8 cellular contexts compared by ENCODE assay signal in genomic region chr11:34358258-34358665, GRCh38. TPM values are rescaled to one million over a fixed set of nuclear protein-coding genes. Genes with fewer than 3 reads are reported as not detected.
DNase-seq lines count a peak whose midpoint lies in the region; ATAC-seq, FAIRE-seq and TF ChIP-seq lines count a peak whose summit lies in the region.

No MANE protein-coding gene starts in this region.

- TF ChIP-seq EP300 in HepG2 (IDR thresholded peaks at IDR 0.05; ENCODE audit: low read depth in 2 of 2, low read length in 2 of 2) (no peak), HepG2 (CRISPR knock-in tag; IDR thresholded peaks at IDR 0.05; ENCODE audit: borderline replicate concordance) (no peak)

- ATAC-seq in Right ventricle myocardium inferior (peak; percentile 34), HG03460 (IDR thresholded peaks at IDR 0.05; ENCODE audit: unreplicated experiment) (peak; percentile 1), HepG2 (peak; percentile 63), HG02571 (IDR thresholded peaks at IDR 0.05; ENCODE audit: unreplicated experiment) (no peak)
- peak; percentile 15 for ATAC-seq in central memory CD8-positive, alpha-beta T cell (replicated peaks; ENCODE audit: extremely low read depth, poor library complexity, severe bottlenecking)

- no peak overlapping the region for H3K27ac ChIP-seq in OCI-LY7 (ENCODE audit: low read depth, low read length, poor library complexity, severe bottlenecking)
- H3K27ac ChIP-seq in HepG2 (ENCODE audit: extremely low read length, insufficient read depth, low read length) = peak overlapping the region; percentile 83

- peaks cover 70% of the 10 kb centered on the region for H3K27me3 Mint-ChIP-seq in central memory CD8-positive, alpha-beta T cell
- peaks cover 48% of the 10 kb centered on the region for H3K27me3 Mint-ChIP-seq in stimulated activated naive CD8-positive, alpha-beta T cell treated with anti-CD3 and anti-CD28 coated beads, Interleukin-15, Interleukin-2, amounts not matched to agents 100 ng/mL and 50 ng/mL, for 24 hours

- in situ Hi-C loops in HepG2 (cut with HindIII; ENCODE audit: extremely low pct_ligation_motif_present, low pct_unique_long_range_greater_than_20kb) = loop anchor here (5.0 to 25.0 kb wide), 3 partner anchors 181 to 1029 kb away; no protein-coding TSS in a partner anchor

- peak; percentile 22; the same call in 1 of the 2 replicates for TF ChIP-seq RAD21 in HepG2 (CRISPR knock-in tag; IDR thresholded peaks at IDR 0.05)

- CTCF ChIA-PET in OCI-LY7 (lab: Charles Lee; ENCODE audit: unreplicated experiment) (interaction anchor here (0.5 to 0.6 kb wide), 2 partner anchors 176 to 191 kb away, joined by 3 to 4 read pairs; no protein-coding TSS in a partner anchor), HepG2 (lab: Yijun Ruan, JAX; ENCODE audit: low intra/inter-chr PET ratio, low total read pairs) (interaction anchor here (0.5 to 3.7 kb wide), 6 partner anchors 13 to 996 kb away, joined by 3 to 169 read pairs (median 9); no protein-coding TSS in a partner anchor)

- H3K4me3 Mint-ChIP-seq in central memory CD8-positive, alpha-beta T cell = peak overlapping the region; percentile 84
- H3K4me3 Mint-ChIP-seq in stimulated activated naive CD8-positive, alpha-beta T cell treated with anti-CD3 and anti-CD28 coated beads, Interleukin-15, Interleukin-2, amounts not matched to agents 100 ng/mL and 50 ng/mL, for 24 hours = peak overlapping the region; percentile 86

- POLR2A ChIA-PET in OCI-LY7 (lab: Charles Lee) (no interaction called here), HepG2 (lab: Yijun Ruan, JAX) (interaction anchor here (1.0 to 3.9 kb wide), 22 partner anchors 11 to 557 kb away, joined by 3 to 81 read pairs (median 6); partner anchors contain the start of genes CAT and NAT10)

- peaks cover 15% of the 10 kb centered on the region for H3K36me3 Mint-ChIP-seq in central memory CD8-positive, alpha-beta T cell (ENCODE audit: insufficient read depth)
- H3K36me3 Mint-ChIP-seq in stimulated activated naive CD8-positive, alpha-beta T cell treated with anti-CD3 and anti-CD28 coated beads, Interleukin-15, Interleukin-2, amounts not matched to agents 100 ng/mL and 50 ng/mL, for 24 hours (ENCODE audit: low read depth) = peaks cover 7% of the 10 kb centered on the region

- H3K79me2 ChIP-seq in OCI-LY7 (ENCODE audit: insufficient read depth, low read depth, low read length) (no peaks in the 10 kb centered on the region), HepG2 (ENCODE audit: insufficient read depth, low read length) (peaks cover 41% of the 10 kb centered on the region)

- H3K36me3 ChIP-seq in OCI-LY7 (ENCODE audit: insufficient read depth, low read length) (no peaks in the 10 kb centered on the region), HepG2 (replicated peaks in 1 of 2; ENCODE audit: control insufficient read depth in 1 of 2, insufficient read depth in 2 of 2, low read length in 2 of 2) (no peaks in the 10 kb centered on the region; a peak in 1 of 5 replicates)

- peak overlapping the region; percentile 50 for H3K27ac Mint-ChIP-seq in central memory CD8-positive, alpha-beta T cell (ENCODE audit: low read depth)
- H3K27ac Mint-ChIP-seq in stimulated activated naive CD8-positive, alpha-beta T cell treated with anti-CD3 and anti-CD28 coated beads, Interleukin-15, Interleukin-2, amounts not matched to agents 100 ng/mL and 50 ng/mL, for 24 hours = peak overlapping the region; percentile 19

- intact Hi-C loops in Right ventricle myocardium inferior (cut with DNase I) = loop anchor here (1.0 to 10.0 kb wide), 4 partner anchors 81 to 503 kb away; partner anchors contain the start of genes CAPRIN1 and NAT10
- intact Hi-C loops in cardiac septum (cut with DNase I) = loop anchor here (2.0 to 5.0 kb wide), 5 partner anchors 91 to 361 kb away; partner anchors contain the start of genes CAPRIN1 and NAT10
- intact Hi-C loops in OCI-LY7 (cut with micrococcal nuclease; ENCODE audit: unreplicated experiment) = loop anchor here (2.0 to 5.0 kb wide), 3 partner anchors 134 to 551 kb away; no protein-coding TSS in a partner anchor
- intact Hi-C loops in HepG2 (cut with micrococcal nuclease; ENCODE audit: unreplicated experiment) = loop anchor here (2.0 to 5.0 kb wide), 4 partner anchors 41 to 361 kb away; partner anchors contain the start of gene CAT

- TF ChIP-seq POLR2A in HepG2 (IDR thresholded peaks at IDR 0.05; ENCODE audit: insufficient read depth in 1 of 2, low read depth in 2 of 2, low read length in 2 of 2) = 0 out of 4 replicates have a peak, but pooled peaks of 1 of the 2 experiments have one; percentile 19

- peak; percentile 80 for DNase-seq in Right ventricle myocardium inferior (ENCODE audit: missing footprints)
- no peak for DNase-seq in cardiac septum (ENCODE audit: low spot score)
- DNase-seq in OCI-LY7 (ENCODE audit: low spot score) = no peak
- no peak for DNase-seq in central memory CD8-positive, alpha-beta T cell (ENCODE audit: low spot score in 2 of 2)
- DNase-seq in HepG2 (ENCODE audit: low spot score) = peak; percentile 75

- peaks cover 15% of the 10 kb centered on the region for H3K4me1 ChIP-seq in OCI-LY7 (ENCODE audit: insufficient read depth, low read length, poor library complexity, severe bottlenecking)
- H3K4me1 ChIP-seq in HepG2 (ENCODE audit: insufficient read depth, low read length) = peaks cover 55% of the 10 kb centered on the region

- WGBS in HepG2 (ENCODE audit: low lambda C conversion rate) = 3% methylated on average over 11 of the region's 23 CpGs

- no peaks in the 10 kb centered on the region for H3K9me3 Mint-ChIP-seq in central memory CD8-positive, alpha-beta T cell
- no peaks in the 10 kb centered on the region for H3K9me3 Mint-ChIP-seq in stimulated activated naive CD8-positive, alpha-beta T cell treated with anti-CD3 and anti-CD28 coated beads, Interleukin-15, Interleukin-2, amounts not matched to agents 100 ng/mL and 50 ng/mL, for 24 hours

- no peaks in the 10 kb centered on the region for H3K9me3 ChIP-seq in OCI-LY7 (ENCODE audit: low read length)
- H3K9me3 ChIP-seq in HepG2 (ENCODE audit: low read length) = no peaks in the 10 kb centered on the region

- H4K20me1 ChIP-seq in OCI-LY7 (ENCODE audit: insufficient read depth, low read length) (no peaks in the 10 kb centered on the region), HepG2 (ENCODE audit: insufficient read depth, low read length) (peaks cover 25% of the 10 kb centered on the region)

- FAIRE-seq in HepG2 (lab: Jason Lieb, UNC) = no peak

- no peaks in the 10 kb centered on the region for H3K9me2 ChIP-seq in OCI-LY7 (ENCODE audit: insufficient read depth, low read length)

- TF ChIP-seq CTCF in OCI-LY7 (conservative IDR thresholded peaks at IDR 0.05; ENCODE audit: low read length) (no peak), HepG2 (CRISPR knock-in tag; IDR thresholded peaks at IDR 0.05) (no peak)

- peak overlapping the region; percentile 95 for H3K4me2 ChIP-seq in OCI-LY7 (ENCODE audit: low read length)
- H3K4me2 ChIP-seq in HepG2 (ENCODE audit: low read depth, low read length) = peak overlapping the region; percentile 99

- H2AFZ ChIP-seq in OCI-LY7 (ENCODE audit: low read length) = peak overlapping the region; percentile 82
- no peak overlapping the region for H2AFZ ChIP-seq in HepG2 (ENCODE audit: low read length)

- H3K9ac ChIP-seq in HepG2 (ENCODE audit: insufficient read depth, low read depth, low read length) = peak overlapping the region; percentile 65

- no peaks in the 10 kb centered on the region; a peak in 1 of 5 replicates for H3K27me3 ChIP-seq in HepG2 (ENCODE audit: control insufficient read depth in 1 of 2, insufficient read depth in 2 of 2, low read length in 2 of 2)

- peaks cover 23% of the 10 kb centered on the region for H3K4me1 Mint-ChIP-seq in central memory CD8-positive, alpha-beta T cell
- peaks cover 28% of the 10 kb centered on the region for H3K4me1 Mint-ChIP-seq in stimulated activated naive CD8-positive, alpha-beta T cell treated with anti-CD3 and anti-CD28 coated beads, Interleukin-15, Interleukin-2, amounts not matched to agents 100 ng/mL and 50 ng/mL, for 24 hours (ENCODE audit: low read depth)

- BruUV-seq in OCI-LY7 (replicated peaks; lab: Mats Ljungman, UMichigan) (no TSS peak), HepG2 (replicated peaks; lab: Mats Ljungman, UMichigan) (no TSS peak)

- H3K4me3 ChIP-seq in OCI-LY7 (ENCODE audit: low read depth, low read length, poor library complexity, severe bottlenecking) (peak overlapping the region; percentile 68), HepG2 (replicated peaks in 1 of 3; ENCODE audit: insufficient read depth in 1 of 3, low read depth in 2 of 3, low read length in 3 of 3) (peak overlapping the region; percentile 70 to 85 (median 75))

RNA-seq across cellular contexts. Expression of gene ABTB2, which starts 0.5 kb away (rescaled TPM):
- total RNA-seq in Right ventricle myocardium inferior = 14.3 TPM
- total RNA-seq in cardiac septum = 27.9 TPM
- 0.09 and 0.36 TPM in 2 replicates for total RNA-seq in OCI-LY7 (2014; rRNA removed; shearing (Covaris generic))
- 0.06 and 0.07 TPM in 2 replicates for total RNA-seq in OCI-LY7 (2022)
- total RNA-seq in HepG2 (2016; rRNA removed; fragmentation: Illumina TruSeq; extraction: Trizol) = 5.1 TPM in 2 replicates
- 3.3 and 3.4 TPM in 2 replicates for total RNA-seq in HepG2 (2016; cell fraction: cytosol; rRNA removed; fragmentation: Illumina TruSeq; extraction: Trizol; ENCODE audit: low read depth)
- total RNA-seq in HepG2 (2016; cell fraction: insoluble cytoplasmic fraction; rRNA removed; fragmentation: Illumina TruSeq; extraction: Trizol) = 4.1 and 4.8 TPM in 2 replicates
- total RNA-seq in HepG2 (2016; cell fraction: membrane; rRNA removed; fragmentation: Illumina TruSeq; extraction: Trizol) = 2.0 and 2.1 TPM in 2 replicates
- total RNA-seq in HepG2 (2016; cell fraction: nucleus; rRNA removed; fragmentation: Illumina TruSeq; extraction: Trizol) = 6.9 and 8.5 TPM in 2 replicates
- polyA plus RNA-seq in HepG2 (2011; rRNA removed) = 12.6 and 15.4 TPM in 2 replicates
- polyA plus RNA-seq in HepG2 (2011; cell fraction: cytosol; rRNA removed) = 6.3 and 10.5 TPM in 2 replicates
- 33.6 and 53.2 TPM in 2 replicates for polyA plus RNA-seq in HepG2 (2011; cell fraction: nucleus; rRNA removed)
- 9.3 and 13.3 TPM in 2 replicates for polyA plus RNA-seq in HepG2 (2012)
- polyA plus RNA-seq in HepG2 (2016; cell fraction: cytosol; fragmentation: Illumina TruSeq; extraction: Trizol; ENCODE audit: low read depth) = 0.42 and 0.49 TPM in 2 replicates
- polyA plus RNA-seq in HepG2 (2016; cell fraction: insoluble cytoplasmic fraction; fragmentation: Illumina TruSeq; extraction: Trizol; ENCODE audit: low read depth) = 6.6 and 8.1 TPM in 2 replicates
- 1.2 and 1.6 TPM in 2 replicates for polyA plus RNA-seq in HepG2 (2016; cell fraction: membrane; fragmentation: Illumina TruSeq; extraction: Trizol; ENCODE audit: low read depth)
- polyA plus RNA-seq in HepG2 (2016; cell fraction: nucleus; fragmentation: Illumina TruSeq; extraction: Trizol; ENCODE audit: insufficient read depth, low read depth) = 14.1 and 15.1 TPM in 2 replicates
- polyA minus RNA-seq in HepG2 (2011; rRNA and poly(A)+ RNA removed; ENCODE audit: low replicate concordance) = 2.9 and 21.3 TPM in 2 replicates
- polyA minus RNA-seq in HepG2 (2011; cell fraction: cytosol; rRNA and poly(A)+ RNA removed) = 7.5 and 8.7 TPM in 2 replicates
- 12.9 and 21.4 TPM in 2 replicates for polyA minus RNA-seq in HepG2 (2011; cell fraction: nucleus; rRNA and poly(A)+ RNA removed)

Comparison
In these comparisons a context has a peak if more than half of its experiments do, and no peak if none do; other contexts are left out.
1. DNase-seq: peak in Right ventricle myocardium inferior (single experiment) and HepG2 (single experiment); none in cardiac septum (single experiment), OCI-LY7 (single experiment) and central memory CD8-positive, alpha-beta T cell (0 of 2).